Comparison of ENCODE assay signal across 12 cellular contexts in genomic region chr10:15237351-15237750, GRCh38.
DNase-seq lines count a peak whose midpoint lies in the region; ATAC-seq, FAIRE-seq and TF ChIP-seq lines count a peak whose summit lies in the region.
"Had no signal": no experiment of that assay in that cellular context is flagged by ENCODE, and none has a peak within 500 bp of the region (broad histone marks: within the 10 kb centered on the region; RNA-seq: fewer than 3 reads in every experiment).

No MANE protein-coding gene starts in this region.

- intact Hi-C loops in Right ventricle myocardium inferior (cut with DNase I) (no loop called here), cardiac septum (cut with DNase I) (no loop called here), aorta (cut with DNase I) (no loop called here)

- no peaks in the 10 kb centered on the region for H3K9me3 Mint-ChIP-seq in immature natural killer cell

- H3K4me3 ChIP-seq in coronary artery (no peak overlapping the region), keratinocyte (ENCODE audit: control insufficient read depth in 2 of 3, extremely low read depth in 1 of 3, insufficient read depth in 2 of 3, low read depth in 1 of 3, low read length in 3 of 3) (no peak overlapping the region), aorta (ENCODE audit: low read length in 2 of 2) (no peak overlapping the region)
- H3K4me3 ChIP-seq: SK-N-MC had no signal

- no peak overlapping the region for H3K9ac ChIP-seq in keratinocyte (ENCODE audit: control insufficient read depth, extremely low read depth, insufficient read depth, low read length)

- peaks cover 0 to 2% (median 0%) of the 10 kb centered on the region in 3 donors for H3K27me3 Mint-ChIP-seq in immature natural killer cell (ENCODE audit: low read depth in 3 of 3)

- H3K36me3 Mint-ChIP-seq in immature natural killer cell: peaks cover 0 to 5% (median 0%) of the 10 kb centered on the region in 3 donors

- H3K4me3 Mint-ChIP-seq in immature natural killer cell: no peak overlapping the region

- H3K79me2 ChIP-seq in keratinocyte (ENCODE audit: control insufficient read depth, insufficient read depth, low read length): no peaks in the 10 kb centered on the region

- DNase-seq in Right ventricle myocardium inferior (ENCODE audit: missing footprints) (no peak), cardiac septum (ENCODE audit: low spot score) (no peak), coronary artery (ENCODE audit: low spot score) (no peak), keratinocyte (ENCODE audit: low read depth, low spot score) (peak; percentile 32), aorta (peak in 1 of 2 donors; percentile 55), immature natural killer cell (no peak), NCI-H2107 treated with DMSO at 0.1 percent for 48 hours (lab: John Stamatoyannopoulos, UW; ENCODE audit: unreplicated experiment) (no peak)
- DNase-seq: effector memory CD4-positive, alpha-beta T cell; NCI-H2029 had no signal

- H3K36me3 ChIP-seq in keratinocyte (ENCODE audit: control insufficient read depth in 2 of 2, extremely low read depth in 1 of 2, insufficient read depth in 2 of 2, low read length in 2 of 2): no peaks in the 10 kb centered on the region
- H3K36me3 ChIP-seq in aorta (ENCODE audit: control insufficient read depth in 1 of 2, insufficient read depth in 2 of 2, low read length in 1 of 2): no peaks in the 10 kb centered on the region

- FAIRE-seq in keratinocyte (lab: Jason Lieb, UNC): no peak

- no peaks in the 10 kb centered on the region for H3K9me1 ChIP-seq in keratinocyte (ENCODE audit: control insufficient read depth, extremely low read depth, insufficient read depth, low read length)

- H3K4me2 ChIP-seq in keratinocyte (ENCODE audit: control insufficient read depth, extremely low read depth, insufficient read depth, low read depth, low read length): no peak overlapping the region

- H3K9me3 ChIP-seq in keratinocyte (ENCODE audit: control insufficient read depth, low read depth, low read length): no peaks in the 10 kb centered on the region
- H3K9me3 ChIP-seq in aorta (ENCODE audit: control insufficient read depth, low read length): no peaks in the 10 kb centered on the region

- no peak overlapping the region for H3K27ac Mint-ChIP-seq in immature natural killer cell

- dilution Hi-C loops in keratinocyte (cut with MboI; ENCODE audit: extremely low pct_ligation_motif_present, low sequenced_read_pairs): no loop called here

- H3K4me1 ChIP-seq in keratinocyte (ENCODE audit: control insufficient read depth, extremely low read depth, insufficient read depth, low read length): no peaks in the 10 kb centered on the region
- peaks cover 0 to 3% of the 10 kb centered on the region in 2 donors for H3K4me1 ChIP-seq in aorta (ENCODE audit: control insufficient read depth in 1 of 2, insufficient read depth in 2 of 2, low read length in 2 of 2)

- H3K27ac ChIP-seq in coronary artery: peak overlapping the region; percentile 13 to 44
- H3K27ac ChIP-seq in keratinocyte (ENCODE audit: control insufficient read depth, insufficient read depth, low read length): no peak overlapping the region
- H3K27ac ChIP-seq in aorta (ENCODE audit: low read depth in 1 of 2, low read length in 2 of 2): no peak overlapping the region
- H3K27ac ChIP-seq: HL-60, SK-N-MC had no signal

- TF ChIP-seq CTCF in coronary artery (IDR thresholded peaks at IDR 0.05): no peak
- no peak for TF ChIP-seq CTCF in keratinocyte (optimal IDR thresholded peaks at IDR 0.05 in 1 of 3, IDR thresholded peaks at IDR 0.05 in 1 of 3, conservative IDR thresholded peaks at IDR 0.05 in 1 of 3; ENCODE audit: extremely low read depth in 1 of 3, insufficient read depth in 2 of 3, low read length in 3 of 3)

- no peaks in the 10 kb centered on the region for H3K27me3 ChIP-seq in keratinocyte (ENCODE audit: control insufficient read depth, extremely low read depth, insufficient read depth, low read length)
- H3K27me3 ChIP-seq in aorta (ENCODE audit: control insufficient read depth in 1 of 2, insufficient read depth in 2 of 2, low read length in 1 of 2): no peaks in the 10 kb centered on the region

- ATAC-seq in Right ventricle myocardium inferior (peak; percentile 91), aorta (ENCODE audit: low FRiP score) (peak; percentile 80), HG02763 (IDR thresholded peaks at IDR 0.05; ENCODE audit: unreplicated experiment) (no peak)

- H2AFZ ChIP-seq in keratinocyte (ENCODE audit: control insufficient read depth, low read length): no peak overlapping the region

- H3K4me1 Mint-ChIP-seq in immature natural killer cell: no peaks in the 10 kb centered on the region

- no peaks in the 10 kb centered on the region for H4K20me1 ChIP-seq in keratinocyte (ENCODE audit: control insufficient read depth, extremely low read depth, insufficient read depth, low read length)

- WGBS in aorta, 2 donors: 22 to 23% methylated on average over 5 of the region's 5 CpGs

Comparison
In these comparisons a context has a peak if more than half of its experiments do, and no peak if none do; other contexts are left out.
1. H3K27ac ChIP-seq: peak in coronary artery (2 of 2); none in keratinocyte (single experiment) and aorta (0 of 2).